19 cellular contexts compared by ENCODE assay signal in genomic region chr18:27996792-27997191, GRCh38.
DNase-seq lines count a peak whose midpoint lies in the region; ATAC-seq, FAIRE-seq and TF ChIP-seq lines count a peak whose summit lies in the region.
"Had no signal": no experiment of that assay in that cellular context is flagged by ENCODE, and none has a peak within 500 bp of the region (broad histone marks: within the 10 kb centered on the region; RNA-seq: fewer than 3 reads in every experiment).

No MANE protein-coding gene starts in this region.

- FAIRE-seq in bronchial epithelial cell (lab: Jason Lieb, UNC): no peak

- DNase-seq in EH (ENCODE audit: low read depth) (peak; percentile 48), LHCN-M2 (ENCODE audit: low read depth) (peak; percentile 41), bronchial epithelial cell (ENCODE audit: low read depth) (peak; percentile 81), kidney tubule cell (ENCODE audit: low spot score) (peak; percentile 45), tibial artery (no peak), posterior vena cava (ENCODE audit: low spot score) (no peak)
- DNase-seq: activated CD4-positive, CD25-positive, alpha-beta regulatory T cell treated with anti-CD3 and anti-CD28 coated beads, Interleukin-2, amount 50 U/mL, for 72 hours; activated T-cell treated with anti-CD3 and anti-CD28 coated beads, Interleukin-2, amount 50 U/mL, for 72 hours; dorsolateral prefrontal cortex; head of caudate nucleus; left ventricle myocardium superior; MM.1S; mucosa of descending colon; NCI-H146; psoas muscle; T-helper 9 cell had no signal

- no peak for ATAC-seq in HG03442 (IDR thresholded peaks at IDR 0.05; ENCODE audit: unreplicated experiment)
- ATAC-seq: activated T-cell treated with anti-CD3 and anti-CD28 coated beads, Interleukin-2, amount 50 U/mL, for 72 hours; esophagus mucosa; mucosa of descending colon; psoas muscle had no signal

- H3K4me1 ChIP-seq in tibial artery: no peaks in the 10 kb centered on the region
- H3K4me1 ChIP-seq: psoas muscle had no signal

- H3K9me3 ChIP-seq in tibial artery: no peaks in the 10 kb centered on the region
- H3K9me3 ChIP-seq: mucosa of descending colon, psoas muscle had no signal

- no peak overlapping the region for H3K27ac ChIP-seq in tibial artery
- H3K27ac ChIP-seq: dorsolateral prefrontal cortex, psoas muscle, SK-N-MC had no signal

- H3K27me3 ChIP-seq in bronchial epithelial cell (ENCODE audit: control insufficient read depth, insufficient read depth, low read length) (no peaks in the 10 kb centered on the region), tibial artery (no peaks in the 10 kb centered on the region)
- H3K27me3 ChIP-seq: dorsolateral prefrontal cortex had no signal

- no peak overlapping the region for H3K4me3 ChIP-seq in bronchial epithelial cell (ENCODE audit: low read depth, low read length)
- H3K4me3 ChIP-seq in tibial artery: no peak overlapping the region
- H3K4me3 ChIP-seq: dorsolateral prefrontal cortex, mucosa of descending colon, psoas muscle, SK-N-MC had no signal

- TF ChIP-seq CTCF in bronchial epithelial cell (IDR thresholded peaks at IDR 0.05; ENCODE audit: insufficient read depth, low read length, severe bottlenecking): no peak
- no peak for TF ChIP-seq CTCF in tibial artery (IDR thresholded peaks at IDR 0.05)

- intact Hi-C loops in tibial artery (cut with DNase I; ENCODE audit: low total_unique reads) (no loop called here), posterior vena cava (cut with DNase I) (no loop called here)

- no peaks in the 10 kb centered on the region for H3K36me3 ChIP-seq in bronchial epithelial cell (ENCODE audit: control insufficient read depth, insufficient read depth, low read length)
- H3K36me3 ChIP-seq in tibial artery: no peaks in the 10 kb centered on the region

Comparison
In these comparisons a context has a peak if more than half of its experiments do, and no peak if none do; other contexts are left out.
1. DNase-seq: peak in EH (single experiment), LHCN-M2 (single experiment), bronchial epithelial cell (single experiment) and kidney tubule cell (single experiment); none in tibial artery (0 of 2) and posterior vena cava (single experiment).